ENCODE assay signal across 10 cellular contexts in genomic region chr22:31243339-31244043, GRCh38. TPM values are rescaled to one million over a fixed set of nuclear protein-coding genes. Genes with fewer than 3 reads are reported as not detected.
DNase-seq lines count a peak whose midpoint lies in the region; ATAC-seq, FAIRE-seq and TF ChIP-seq lines count a peak whose summit lies in the region.
"Had no signal": no experiment of that assay in that cellular context is flagged by ENCODE, and none has a peak within 500 bp of the region (broad histone marks: within the 10 kb centered on the region; RNA-seq: fewer than 3 reads in every experiment).

No MANE protein-coding gene starts in this region.

- peak overlapping the region; percentile 78 for H3K27ac ChIP-seq in keratinocyte (ENCODE audit: control insufficient read depth, insufficient read depth, low read length)
- peak overlapping the region; percentile 80 to 87 for H3K27ac ChIP-seq in thoracic aorta
- no peak overlapping the region for H3K27ac ChIP-seq in ovary

- peak overlapping the region; percentile 25 to 73 (median 59) for H3K4me3 ChIP-seq in keratinocyte (ENCODE audit: control insufficient read depth in 2 of 3, extremely low read depth in 1 of 3, insufficient read depth in 2 of 3, low read depth in 1 of 3, low read length in 3 of 3)
- H3K4me3 ChIP-seq in thoracic aorta: no peak overlapping the region
- H3K4me3 ChIP-seq in ovary: no peak overlapping the region

- H3K27me3 ChIP-seq in keratinocyte (ENCODE audit: control insufficient read depth, extremely low read depth, insufficient read depth, low read length): no peaks in the 10 kb centered on the region
- H3K27me3 ChIP-seq in thoracic aorta (replicated peaks; ENCODE audit: insufficient read depth): no peaks in the 10 kb centered on the region
- H3K27me3 ChIP-seq in ovary: no peaks in the 10 kb centered on the region

- no peak for ATAC-seq in thoracic aorta (ENCODE audit: insufficient number of reproducible peaks, low FRiP score, low read depth)

- no peak for TF ChIP-seq EP300 in ovary (IDR thresholded peaks at IDR 0.05)

- peaks cover 0 to 3% of the 10 kb centered on the region in 2 experiments for H3K36me3 ChIP-seq in keratinocyte (ENCODE audit: control insufficient read depth in 2 of 2, extremely low read depth in 1 of 2, insufficient read depth in 2 of 2, low read length in 2 of 2)
- H3K36me3 ChIP-seq in thoracic aorta: no peaks in the 10 kb centered on the region
- no peaks in the 10 kb centered on the region for H3K36me3 ChIP-seq in ovary

- peak in 1 of 3 experiments; percentile 25 for TF ChIP-seq CTCF in keratinocyte (optimal IDR thresholded peaks at IDR 0.05 in 1 of 3, IDR thresholded peaks at IDR 0.05 in 1 of 3, conservative IDR thresholded peaks at IDR 0.05 in 1 of 3; ENCODE audit: extremely low read depth in 1 of 3, insufficient read depth in 2 of 3, low read length in 3 of 3)
- TF ChIP-seq CTCF in thoracic aorta (IDR thresholded peaks at IDR 0.05): no peak
- TF ChIP-seq CTCF in ovary (IDR thresholded peaks at IDR 0.05): no peak

- H3K9me3 ChIP-seq in keratinocyte (ENCODE audit: control insufficient read depth, low read depth, low read length): no peaks in the 10 kb centered on the region
- H3K9me3 ChIP-seq in thoracic aorta: no peaks in the 10 kb centered on the region
- H3K9me3 ChIP-seq in ovary: no peaks in the 10 kb centered on the region

- H3K79me2 ChIP-seq in keratinocyte (ENCODE audit: control insufficient read depth, insufficient read depth, low read length): peaks cover 7% of the 10 kb centered on the region

- no peak for TF ChIP-seq POLR2A in ovary (IDR thresholded peaks at IDR 0.05)

- 69 to 88% (median 81%) methylated on average over 5 of the region's 5 CpGs for WGBS in ovary, 3 donors

- intact Hi-C loops in ovary (cut with DNase I): no loop called here

- H4K20me1 ChIP-seq in keratinocyte (ENCODE audit: control insufficient read depth, extremely low read depth, insufficient read depth, low read length): no peaks in the 10 kb centered on the region

- H3K4me1 ChIP-seq in keratinocyte (ENCODE audit: control insufficient read depth, extremely low read depth, insufficient read depth, low read length) (peaks cover 40% of the 10 kb centered on the region), thoracic aorta (ENCODE audit: control insufficient read depth in 1 of 2, low read depth in 2 of 2) (peaks cover 15 to 50% of the 10 kb centered on the region in 2 donors), ovary (ENCODE audit: insufficient read depth) (peaks cover 2% of the 10 kb centered on the region)

- DNase-seq in HK-2 (ENCODE audit: unreplicated experiment) (peak; percentile 11), amniotic epithelial cell (ENCODE audit: low read depth) (peak; percentile 49), keratinocyte (ENCODE audit: low read depth, low spot score) (no peak), thoracic aorta (ENCODE audit: low spot score) (no peak), hippocampal formation (lab: John Stamatoyannopoulos, UW) (no peak), NCI-H345 treated with DMSO at 0.1 percent for 48 hours (lab: John Stamatoyannopoulos, UW; ENCODE audit: unreplicated experiment) (no peak), ovary (no peak)
- DNase-seq in effector CD4-positive, alpha-beta T cell: no peak
- DNase-seq: cortex of kidney, NCI-H748 treated with DMSO at 0.1 percent for 48 hours had no signal

- FAIRE-seq in keratinocyte (lab: Jason Lieb, UNC): peak; percentile 97

- H3K9me1 ChIP-seq in keratinocyte (ENCODE audit: control insufficient read depth, extremely low read depth, insufficient read depth, low read length): no peaks in the 10 kb centered on the region

- H2AFZ ChIP-seq in keratinocyte (ENCODE audit: control insufficient read depth, low read length): no peak overlapping the region

- dilution Hi-C loops in keratinocyte (cut with MboI; ENCODE audit: extremely low pct_ligation_motif_present, low sequenced_read_pairs): no loop called here

- peak overlapping the region; percentile 63 for H3K9ac ChIP-seq in keratinocyte (ENCODE audit: control insufficient read depth, extremely low read depth, insufficient read depth, low read length)

- peak overlapping the region; percentile 94 for H3K4me2 ChIP-seq in keratinocyte (ENCODE audit: control insufficient read depth, extremely low read depth, insufficient read depth, low read depth, low read length)

RNA-seq across cellular contexts. Expression of gene LIMK2, which starts 31.4 kb away (rescaled TPM):
- 28.8 to 56.3 TPM (median 42.6 TPM) in 3 replicates for polyA plus RNA-seq in keratinocyte
- 118 TPM for polyA plus RNA-seq in keratinocyte (2011; ENCODE audit: low read depth)
- 49.1 and 67.7 TPM in 2 replicates for polyA plus RNA-seq in keratinocyte (2011; cell fraction: cytosol; rRNA removed)
- 166 and 190 TPM in 2 replicates for polyA plus RNA-seq in keratinocyte (2011; cell fraction: nucleus; rRNA removed)
- polyA plus RNA-seq in keratinocyte (2012; ENCODE audit: low replicate concordance): 97.8 and 136 TPM in 2 replicates
- 62.9 to 141 TPM (median 89.5 TPM) in 3 replicates for polyA minus RNA-seq in keratinocyte
- 27.8 TPM for polyA minus RNA-seq in keratinocyte (2011; cell fraction: cytosol; rRNA and poly(A)+ RNA removed)
- 91.0 and 121 TPM in 2 replicates for polyA minus RNA-seq in keratinocyte (2011; cell fraction: nucleus; rRNA and poly(A)+ RNA removed)
- 10 to 100 TPM; 38.4 to 76.8 TPM for total RNA-seq in thoracic aorta
- 10 to 100 TPM; 21.2 to 63.7 (median 36.4) TPM for total RNA-seq in ovary
- 10 to 100 TPM; 19.0 to 23.7 TPM for polyA plus RNA-seq in ovary

RNA-seq across cellular contexts. Expression of gene PIK3IP1, which starts 48.8 kb away (rescaled TPM):
- polyA plus RNA-seq in keratinocyte: 13.3 to 25.6 TPM (median 13.9 TPM) in 3 replicates
- polyA plus RNA-seq in keratinocyte (2011; ENCODE audit: low read depth): 26.2 TPM
- polyA plus RNA-seq in keratinocyte (2011; cell fraction: cytosol; rRNA removed): 7.2 and 9.9 TPM in 2 replicates
- polyA plus RNA-seq in keratinocyte (2011; cell fraction: nucleus; rRNA removed): 33.1 and 36.3 TPM in 2 replicates
- 11.0 and 34.9 TPM in 2 replicates for polyA plus RNA-seq in keratinocyte (2012; ENCODE audit: low replicate concordance)
- polyA minus RNA-seq in keratinocyte: 6.2 to 25.4 TPM (median 10.1 TPM) in 3 replicates
- 22.3 TPM for polyA minus RNA-seq in keratinocyte (2011; cell fraction: cytosol; rRNA and poly(A)+ RNA removed)
- polyA minus RNA-seq in keratinocyte (2011; cell fraction: nucleus; rRNA and poly(A)+ RNA removed): 37.1 and 42.4 TPM in 2 replicates
- 10 to 100 TPM; 56.3 to 57.9 TPM for total RNA-seq in thoracic aorta
- 10 to 100 TPM; 10.8 to 34.2 (median 18.7) TPM for total RNA-seq in ovary
- polyA plus RNA-seq in ovary: 10 to 100 TPM; 26.5 to 48.9 TPM

Comparison
In these comparisons a context has a peak if more than half of its experiments do, and no peak if none do; other contexts are left out.
1. DNase-seq: peak in HK-2 (single experiment) and amniotic epithelial cell (single experiment); none in keratinocyte (single experiment), thoracic aorta (single experiment), hippocampal formation (0 of 2), effector CD4-positive, alpha-beta T cell (single experiment), NCI-H345 treated with DMSO at 0.1 percent for 48 hours (single experiment) and ovary (0 of 5).
2. H3K27ac ChIP-seq: peak in keratinocyte (single experiment) and thoracic aorta (2 of 2); none in ovary (0 of 2).
3. H3K4me3 ChIP-seq: peak in keratinocyte (3 of 3); none in thoracic aorta (single experiment) and ovary (single experiment).